In genomic region chr15:34721802-34722795, GRCh38 we compare ENCODE assay signal across 8 cellular contexts. TPM values are rescaled to one million over a fixed set of nuclear protein-coding genes. Genes with fewer than 3 reads are reported as not detected.
A peak's percentile ranks its signal among the peaks of the same experiment; 100 is the strongest.
DNase-seq lines count a peak whose midpoint lies in the region; ATAC-seq and TF ChIP-seq lines count a peak whose summit lies in the region.

No MANE protein-coding gene starts in this region.

- peak overlapping the region; percentile 75 for H2AFZ ChIP-seq in smooth muscle cell (ENCODE audit: low read depth)

- 3% methylated on average over 34 of the region's 34 CpGs for WGBS in smooth muscle cell (ENCODE audit: low lambda C conversion rate)

- H3K27me3 ChIP-seq in smooth muscle cell (ENCODE audit: low read depth) = no peaks in the 10 kb centered on the region

- peaks cover 7% of the 10 kb centered on the region for H3F3A ChIP-seq in smooth muscle cell (ENCODE audit: low read depth)

- H3K9ac ChIP-seq in smooth muscle cell (ENCODE audit: low read depth) = no peak overlapping the region

- CTCF ChIA-PET in AG04449 (lab: Yijun Ruan, JAX) = interaction anchor here (0.7 to 1.1 kb wide), 3 partner anchors 11 to 19 kb away, joined by 3 to 5 read pairs (median 3); no protein-coding TSS in a partner anchor

- no peak for ATAC-seq in HG03159 (IDR thresholded peaks at IDR 0.05; ENCODE audit: unreplicated experiment)

- H3K4me2 ChIP-seq in smooth muscle cell = peak overlapping the region; percentile 88

- no peaks in the 10 kb centered on the region for H3K36me3 ChIP-seq in smooth muscle cell (ENCODE audit: low read depth)

- H3K4me3 ChIP-seq in AG04449 (ENCODE audit: low read depth, low read length) (peak overlapping the region; percentile 32), astrocyte of the spinal cord (ENCODE audit: low read depth, low read length) (peak overlapping the region; percentile 7), iPS-18c (ENCODE audit: insufficient read depth, low read depth, low read length) (peak overlapping the region; percentile 26; the same call in 1 of the 2 replicates), smooth muscle cell (peak overlapping the region; percentile 39)

- H3K27ac ChIP-seq in smooth muscle cell (ENCODE audit: low read depth) = peak overlapping the region; percentile 63

- DNase-seq in AG04449 (ENCODE audit: low read depth, low spot score) = no peak
- peak; percentile 47 for DNase-seq in NCI-H1092 (lab: John Stamatoyannopoulos, UW)
- peak; percentile 17 for DNase-seq in astrocyte of the spinal cord (ENCODE audit: low read depth, low spot score)
- peak; percentile 18 for DNase-seq in smooth muscle cell (lab: John Stamatoyannopoulos, UW; ENCODE audit: unreplicated experiment)
- no peak for DNase-seq in OCI-M1 (lab: John Stamatoyannopoulos, UW)
- no peak for DNase-seq in activated gamma-delta T cell (lab: John Stamatoyannopoulos, UW)

- no peaks in the 10 kb centered on the region for H4K20me1 ChIP-seq in smooth muscle cell (ENCODE audit: low read depth)

- in situ Hi-C loops in astrocyte of the spinal cord (cut with HindIII; ENCODE audit: low sequenced_read_pairs) = no loop called here

- POLR2A ChIA-PET in AG04449 (lab: Yijun Ruan, JAX) = no interaction called here

- no peaks in the 10 kb centered on the region for H3K79me2 ChIP-seq in smooth muscle cell (ENCODE audit: low read depth)

- TF ChIP-seq CTCF in AG04449 (IDR thresholded peaks at IDR 0.05; ENCODE audit: insufficient read depth, low read length, missing control alignments) (no peak), astrocyte of the spinal cord (IDR thresholded peaks at IDR 0.05; ENCODE audit: low read depth, low read length) (no peak), smooth muscle cell (IDR thresholded peaks at IDR 0.05; ENCODE audit: borderline replicate concordance, insufficient read depth, poor library complexity, severe bottlenecking) (no peak)

- peaks cover 10% of the 10 kb centered on the region for H3K4me1 ChIP-seq in smooth muscle cell (ENCODE audit: low read depth)

- H3K9me3 ChIP-seq in iPS-18c (ENCODE audit: control insufficient read depth, insufficient read depth, low read length) = no peaks in the 10 kb centered on the region
- H3K9me3 ChIP-seq in smooth muscle cell (replicated peaks; ENCODE audit: low read depth) = no peaks in the 10 kb centered on the region

RNA-seq across cellular contexts. Expression of gene GJD2, which starts 32.7 kb away (rescaled TPM):
- 0.22 TPM in 1 of 2 replicates, not detected in the other for total RNA-seq in smooth muscle cell
- polyA plus RNA-seq in smooth muscle cell = not detected in 2 replicates

Comparison
In these comparisons a context has a peak if more than half of its experiments do, and no peak if none do; other contexts are left out.
1. DNase-seq: peak in NCI-H1092 (single experiment), astrocyte of the spinal cord (single experiment) and smooth muscle cell (single experiment); none in AG04449 (single experiment), OCI-M1 (single experiment) and activated gamma-delta T cell (single experiment).
2. Peak in every context shown above with its lines, with median percentiles within 50 percentile points of each other: H3K4me3 ChIP-seq.